Comparison of ENCODE assay signal across 8 cellular contexts in the genomic region with DNA sequence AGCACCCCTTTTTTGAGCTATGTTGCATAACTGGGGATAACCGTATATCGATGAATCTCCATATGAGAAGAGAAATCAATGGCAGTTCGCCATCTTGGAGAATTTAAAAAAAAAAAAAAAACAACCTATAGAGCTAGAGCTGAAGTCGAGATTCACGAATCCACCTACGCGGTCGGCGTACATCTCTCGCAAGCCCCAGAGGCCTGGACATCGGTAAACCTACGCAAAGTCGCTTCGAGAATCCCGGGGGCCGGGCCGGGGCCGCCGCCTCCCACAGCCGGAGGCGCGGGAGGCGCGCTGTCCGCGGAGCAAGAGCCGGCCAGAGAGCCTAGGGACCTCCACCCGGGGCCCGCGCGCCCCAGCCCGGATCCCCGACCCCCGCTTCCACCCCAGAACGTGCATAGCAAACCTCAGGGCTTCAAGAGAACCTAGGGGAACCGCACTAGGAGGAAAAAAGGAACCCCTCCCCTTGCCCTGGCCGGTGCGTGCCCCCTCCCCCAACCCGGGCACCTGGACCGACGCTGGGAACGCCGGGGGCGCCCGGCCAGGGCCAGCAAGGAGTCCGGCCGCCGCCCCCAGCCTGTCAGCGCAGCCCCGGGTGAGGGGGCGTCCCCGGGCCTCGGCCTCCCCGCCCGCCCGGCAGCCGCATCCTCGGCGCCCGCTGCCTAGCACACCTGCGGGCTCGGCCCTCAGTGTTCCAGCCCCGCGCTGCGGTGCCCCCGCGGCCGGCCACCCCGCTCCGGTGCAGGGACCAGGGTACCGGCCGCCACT. TPM values are rescaled to one million over a fixed set of nuclear protein-coding genes. Genes with fewer than 3 reads are reported as not detected.
DNase-seq lines count a peak whose midpoint lies in the region; ATAC-seq and TF ChIP-seq lines count a peak whose summit lies in the region.

No MANE protein-coding gene starts in this region.

- peak overlapping the region; percentile 93 for H3K4me3 Mint-ChIP-seq in endothelial cell (ENCODE audit: unreplicated experiment)

- peaks cover 20% of the 10 kb centered on the region for H3K36me3 Mint-ChIP-seq in endothelial cell (ENCODE audit: low read depth, unreplicated experiment)

- peaks cover 19% of the 10 kb centered on the region for H3K27me3 Mint-ChIP-seq in endothelial cell (ENCODE audit: unreplicated experiment)

- DNase-seq in AG09319 (ENCODE audit: extremely low read depth, low read depth) (peak; percentile 66), GM19238 (ENCODE audit: insufficient read length, low spot score) (peak; percentile 43), NCI-H526 treated with DMSO at 0.1 percent for 48 hours (lab: John Stamatoyannopoulos, UW) (peak; percentile 78), endothelial cell (ENCODE audit: low spot score) (peak; percentile 85), mesenteric fat pad (ENCODE audit: low spot score) (peak; percentile 92)
- DNase-seq in activated CD8-positive, alpha-beta memory T cell treated with anti-CD3 and anti-CD28 coated beads, Interleukin-2, amount 50 U/mL, for 4 hours, result peak; percentile 83
- peak; percentile 61 for DNase-seq in stimulated activated CD8-positive, alpha-beta memory T cell treated with anti-CD3 and anti-CD28 coated beads, Interleukin-12 subunit alpha, Interleukin-12 subunit beta, amount 100 ng/mL, for 4 hours (ENCODE audit: low read depth)

- TF ChIP-seq CTCF in AG09319 (IDR thresholded peaks at IDR 0.05; ENCODE audit: low read depth, low read length) (no peak), endothelial cell (IDR thresholded peaks at IDR 0.05; ENCODE audit: unreplicated experiment) (no peak)

- H3K27ac Mint-ChIP-seq in endothelial cell (ENCODE audit: unreplicated experiment), result peak overlapping the region; percentile 97

- no peaks in the 10 kb centered on the region for H3K9me3 Mint-ChIP-seq in endothelial cell (ENCODE audit: unreplicated experiment)

- H3K4me1 Mint-ChIP-seq in endothelial cell (ENCODE audit: unreplicated experiment), result peaks cover 32% of the 10 kb centered on the region

- peak; percentile 57 for ATAC-seq in HG03378 (IDR thresholded peaks at IDR 0.05; ENCODE audit: unreplicated experiment)

RNA-seq across cellular contexts. Expression of gene PFN2, which starts 0.6 kb away (rescaled TPM):
- total RNA-seq in endothelial cell (ENCODE audit: unreplicated experiment) (102 TPM), mesenteric fat pad (33.9 TPM)

Comparison
In these comparisons a context has a peak if more than half of its experiments do, and no peak if none do; other contexts are left out.
1. Peak in every context shown above with its lines: DNase-seq and ATAC-seq.